9 cellular contexts compared by ENCODE assay signal in genomic region chr9:92986175-92987110, GRCh38. TPM values are rescaled to one million over a fixed set of nuclear protein-coding genes. Genes with fewer than 3 reads are reported as not detected.
DNase-seq lines count a peak whose midpoint lies in the region; ATAC-seq, FAIRE-seq and TF ChIP-seq lines count a peak whose summit lies in the region.
"Had no signal": no experiment of that assay in that cellular context is flagged by ENCODE, and none has a peak within 500 bp of the region (broad histone marks: within the 10 kb centered on the region; RNA-seq: fewer than 3 reads in every experiment).

No MANE protein-coding gene starts in this region.

- no peaks in the 10 kb centered on the region for H3K4me1 ChIP-seq in mesenchymal stem cell (ENCODE audit: control insufficient read depth, insufficient read depth, low read depth, low read length)
- peaks cover 4% of the 10 kb centered on the region for H3K4me1 ChIP-seq in vagina
- no peaks in the 10 kb centered on the region for H3K4me1 ChIP-seq in Caco-2
- H3K4me1 ChIP-seq: parathyroid adenoma had no signal

- no peak overlapping the region for H3K4me3 Mint-ChIP-seq in Caco-2 (ENCODE audit: unreplicated experiment)

- no peaks in the 10 kb centered on the region for H3K79me1 ChIP-seq in mesenchymal stem cell (replicated peaks; ENCODE audit: low read length, poor library complexity, severe bottlenecking)

- H2BK15ac ChIP-seq in mesenchymal stem cell (ENCODE audit: low read depth, poor library complexity, severe bottlenecking): no peak overlapping the region

- H4K91ac ChIP-seq in mesenchymal stem cell (ENCODE audit: low read length): no peak overlapping the region

- TF ChIP-seq CTCF in vagina (IDR thresholded peaks at IDR 0.05): no peak
- peak in 1 of 2 experiments; percentile 4 for TF ChIP-seq CTCF in Caco-2 (IDR thresholded peaks at IDR 0.05; ENCODE audit: insufficient read depth in 1 of 2, low read depth in 1 of 2, low read length in 1 of 2, severe bottlenecking in 1 of 2, unreplicated experiment in 1 of 2)

- peaks cover 26% of the 10 kb centered on the region for H3K9me3 Mint-ChIP-seq in Caco-2 (ENCODE audit: unreplicated experiment)

- H3K9ac ChIP-seq in mesenchymal stem cell (ENCODE audit: low read length): no peak overlapping the region
- H3K9ac ChIP-seq: parathyroid adenoma had no signal

- H3K18ac ChIP-seq in mesenchymal stem cell (ENCODE audit: low read depth in 1 of 2, low read length in 2 of 2): no peak overlapping the region

- no peak overlapping the region for H2BK5ac ChIP-seq in mesenchymal stem cell (ENCODE audit: low read depth, low read length, poor library complexity, severe bottlenecking)

- peak; percentile 63 for FAIRE-seq in GM12892 (lab: Jason Lieb, UNC)

- no peak overlapping the region for H3K27ac Mint-ChIP-seq in Caco-2 (ENCODE audit: unreplicated experiment)

- no peak overlapping the region for H2AFZ ChIP-seq in mesenchymal stem cell (ENCODE audit: low read depth, low read length)
- H2AFZ ChIP-seq: parathyroid adenoma had no signal

- no peak overlapping the region for H3K27ac ChIP-seq in mesenchymal stem cell (ENCODE audit: low read length, poor library complexity, severe bottlenecking)
- H3K27ac ChIP-seq in vagina: no peak overlapping the region
- H3K27ac ChIP-seq: parathyroid adenoma had no signal

- CTCF ChIA-PET in Caco-2 (lab: Charles Lee): no interaction called here

- H2BK120ac ChIP-seq in mesenchymal stem cell (ENCODE audit: low read depth, low read length): no peak overlapping the region

- H3K36me3 ChIP-seq in mesenchymal stem cell (ENCODE audit: control insufficient read depth in 1 of 2, insufficient read depth in 2 of 2, low read depth in 1 of 2, low read length in 2 of 2) (no peaks in the 10 kb centered on the region), vagina (no peaks in the 10 kb centered on the region), Caco-2 (ENCODE audit: control insufficient read depth, insufficient read depth, low read length) (no peaks in the 10 kb centered on the region)

- intact Hi-C loops in vagina (cut with DNase I) (no loop called here), left colon (cut with DNase I, micrococcal nuclease) (no loop called here), Caco-2 (cut with micrococcal nuclease; ENCODE audit: unreplicated experiment) (no loop called here)

- no peak overlapping the region for H3K23ac ChIP-seq in mesenchymal stem cell (ENCODE audit: low read length in 2 of 2)

- H3K27me3 ChIP-seq in mesenchymal stem cell (ENCODE audit: control insufficient read depth in 1 of 2, insufficient read depth in 1 of 2, low read length in 2 of 2): no peaks in the 10 kb centered on the region
- no peaks in the 10 kb centered on the region for H3K27me3 ChIP-seq in vagina
- H3K27me3 ChIP-seq in Caco-2 (replicated peaks; ENCODE audit: control insufficient read depth, insufficient read depth, low read length): no peaks in the 10 kb centered on the region

- peaks cover 42% of the 10 kb centered on the region for H3K36me3 Mint-ChIP-seq in Caco-2 (ENCODE audit: insufficient read depth, unreplicated experiment)

- no peak overlapping the region for H2AK5ac ChIP-seq in mesenchymal stem cell (ENCODE audit: low read length, severe bottlenecking)

- no TSS peak for BruUV-seq in Caco-2 (replicated peaks; lab: Mats Ljungman, UMichigan)

- no peak overlapping the region for H4K8ac ChIP-seq in mesenchymal stem cell (ENCODE audit: low read length)

- no peak for ATAC-seq in left colon

- POLR2A ChIA-PET in Caco-2 (lab: Charles Lee): no interaction called here

- no peak overlapping the region for H2BK12ac ChIP-seq in mesenchymal stem cell (ENCODE audit: low read length in 2 of 2)

- no peak overlapping the region for H3K4ac ChIP-seq in mesenchymal stem cell (ENCODE audit: low read depth in 1 of 2, low read length in 2 of 2)

- H3K9me3 ChIP-seq in mesenchymal stem cell (ENCODE audit: control insufficient read depth, low read length) (peaks cover 24% of the 10 kb centered on the region), vagina (no peaks in the 10 kb centered on the region), Caco-2 (peaks cover 21% of the 10 kb centered on the region)

- 91% methylated on average over 5 of the region's 6 CpGs for WGBS in mesenchymal stem cell

- H3K4me3 ChIP-seq in mesenchymal stem cell (ENCODE audit: insufficient read depth in 1 of 2, low read depth in 1 of 2, low read length in 2 of 2) (no peak overlapping the region), vagina (no peak overlapping the region), Caco-2 (ENCODE audit: low read depth, low read length) (no peak overlapping the region)

- no peak for TF ChIP-seq POLR2A in GM12892 (IDR thresholded peaks at IDR 0.05; ENCODE audit: low read depth, low read length)
- no peak for TF ChIP-seq POLR2A in vagina (IDR thresholded peaks at IDR 0.05)

- no peak overlapping the region for H3K14ac ChIP-seq in mesenchymal stem cell (ENCODE audit: low read length in 2 of 2)

- H3K4me2 ChIP-seq in mesenchymal stem cell (ENCODE audit: low read length, poor library complexity, severe bottlenecking): no peak overlapping the region

- no peaks in the 10 kb centered on the region for H3K27me3 Mint-ChIP-seq in Caco-2 (ENCODE audit: insufficient read depth, unreplicated experiment)

- DNase-seq in GM12892 (ENCODE audit: insufficient read length) (no peak), OCI-M1 (lab: John Stamatoyannopoulos, UW) (peak; percentile 47), amniotic epithelial cell (ENCODE audit: low read depth) (peak; percentile 24), mesenchymal stem cell (peak; percentile 1), vagina (ENCODE audit: extremely low spot score in 2 of 2) (no peak), left colon (no peak), Caco-2 (no peak), NCI-H146 (lab: John Stamatoyannopoulos, UW) (no peak)

- H3K4me1 Mint-ChIP-seq in Caco-2 (ENCODE audit: low read depth, unreplicated experiment): peaks cover 19% of the 10 kb centered on the region

RNA-seq across cellular contexts. Expression of gene FGD3, which starts 39.1 kb away (rescaled TPM):
- 6.6 TPM for polyA plus RNA-seq in GM12892 (2012; ENCODE audit: missing spikeins)
- not detected for polyA plus RNA-seq in mesenchymal stem cell (2013, experiment 1 of 2)
- not detected for polyA plus RNA-seq in mesenchymal stem cell (2013, experiment 2 of 2)
- total RNA-seq in vagina (19.9 TPM), left colon (1 to 10 TPM; 3.6 to 4.3 TPM), Caco-2 (2022) (25.7 and 26.6 TPM in 2 replicates)

Comparison
In these comparisons a context has a peak if more than half of its experiments do, and no peak if none do; other contexts are left out.
1. DNase-seq: peak in OCI-M1 (single experiment), amniotic epithelial cell (single experiment) and mesenchymal stem cell (single experiment); none in GM12892 (single experiment), vagina (0 of 2), left colon (0 of 2), Caco-2 (0 of 2) and NCI-H146 (single experiment).